8 cellular contexts compared by ENCODE assay signal in genomic region chr6:154675602-154676088, GRCh38. TPM values are rescaled to one million over a fixed set of nuclear protein-coding genes. Genes with fewer than 3 reads are reported as not detected.
DNase-seq lines count a peak whose midpoint lies in the region; ATAC-seq, FAIRE-seq and TF ChIP-seq lines count a peak whose summit lies in the region.

No MANE protein-coding gene starts in this region.

- ATAC-seq in GM19324 (IDR thresholded peaks at IDR 0.05; ENCODE audit: low FRiP score, unreplicated experiment) (peak; percentile 98), HG03354 (IDR thresholded peaks at IDR 0.05; ENCODE audit: poor library complexity, severe bottlenecking, unreplicated experiment) (peak; percentile 100)

- FAIRE-seq in bronchial epithelial cell (lab: Jason Lieb, UNC) = no peak

- H3K27ac ChIP-seq in C4-2B = no peak overlapping the region

- DNase-seq in NCI-H345 (lab: John Stamatoyannopoulos, UW) (peak; percentile 95), bronchial epithelial cell (ENCODE audit: low read depth) (peak; percentile 96), islet precursor cell (peak; percentile 94)
- peak; percentile 68 to 84 for DNase-seq in stimulated activated CD4-positive, alpha-beta T cell treated with anti-CD3 and anti-CD28 coated beads, Interleukin-1b, Interleukin-23, amount 100 ng/mL, for 4 hours (ENCODE audit: low read depth in 2 of 2)

- no peaks in the 10 kb centered on the region for H3K36me3 ChIP-seq in bronchial epithelial cell (ENCODE audit: control insufficient read depth, insufficient read depth, low read length)

- TF ChIP-seq CTCF in C4-2B (conservative IDR thresholded peaks at IDR 0.05) (peak; percentile 98), WI38 (IDR thresholded peaks at IDR 0.05; ENCODE audit: low read depth, low read length) (peak; percentile 94), bronchial epithelial cell (IDR thresholded peaks at IDR 0.05; ENCODE audit: insufficient read depth, low read length, severe bottlenecking) (peak; percentile 98)

- H3K4me3 ChIP-seq in WI38 (ENCODE audit: low read depth, low read length) (no peak overlapping the region), bronchial epithelial cell (ENCODE audit: low read depth, low read length) (no peak overlapping the region)

- H3K27me3 ChIP-seq in bronchial epithelial cell (ENCODE audit: control insufficient read depth, insufficient read depth, low read length) = no peaks in the 10 kb centered on the region

RNA-seq across cellular contexts. Expression of gene SCAF8, which starts 57.6 kb away (rescaled TPM):
- 17.6 and 22.3 TPM in 2 replicates for total RNA-seq in bronchial epithelial cell
